Comparison of ENCODE assay signal across 8 cellular contexts in genomic region chr1:11653616-11654570, GRCh38. TPM values are rescaled to one million over a fixed set of nuclear protein-coding genes. Genes with fewer than 3 reads are reported as not detected.
DNase-seq lines count a peak whose midpoint lies in the region; ATAC-seq and TF ChIP-seq lines count a peak whose summit lies in the region.

Gene FBXO2 (minus strand): TSS chr1:11654429. CDS start chr1:11654340, 89 bp downstream.

- CTCF ChIA-PET in A673 (lab: Charles Lee), result interaction anchor here (0.7 kb wide), 1 partner anchor 9 kb away, joined by 4 read pairs; no protein-coding TSS in a partner anchor

- peak within 1 kb of the TSS; percentile 59 for H3K4me3 Mint-ChIP-seq in endodermal cell

- no peak within 1 kb of the TSS for H3K27ac ChIP-seq in A673 (ENCODE audit: low read depth, low read length, poor library complexity, severe bottlenecking)
- H3K27ac ChIP-seq in RWPE2 (ENCODE audit: poor library complexity, severe bottlenecking), result peak within 1 kb of the TSS; percentile 81
- no peak within 1 kb of the TSS for H3K27ac ChIP-seq in endodermal cell (ENCODE audit: low read depth, low read length)
- no peak within 1 kb of the TSS for H3K27ac ChIP-seq in muscle layer of colon (ENCODE audit: low read depth, low read length)

- H3K36me3 Mint-ChIP-seq in endodermal cell (ENCODE audit: low read depth), result peaks cover 17% of the 10 kb centered on the region

- H3K9ac ChIP-seq in endodermal cell (ENCODE audit: extremely low read depth, low read length, poor library complexity, severe bottlenecking) (no peak within 1 kb of the TSS), muscle layer of colon (ENCODE audit: low read length) (peak within 1 kb of the TSS; percentile 44)

- H3K36me3 ChIP-seq in A673 (ENCODE audit: insufficient read depth, low read length, poor library complexity, severe bottlenecking) (peaks cover 12% of the 10 kb centered on the region), RWPE2 (ENCODE audit: low read depth) (peaks cover 28% of the 10 kb centered on the region), endodermal cell (ENCODE audit: control insufficient read depth, insufficient read depth, low read length) (peaks cover 7% of the 10 kb centered on the region), muscle layer of colon (ENCODE audit: insufficient read depth, low read length) (peaks cover 4% of the 10 kb centered on the region)

- intact Hi-C loops in A673 (cut with micrococcal nuclease; ENCODE audit: unreplicated experiment), result no loop called here

- H3K4me1 ChIP-seq in A673 (ENCODE audit: insufficient read depth, low read length, poor library complexity, severe bottlenecking), result peaks cover 23% of the 10 kb centered on the region
- H3K4me1 ChIP-seq in RWPE2 (ENCODE audit: insufficient read depth, poor library complexity, severe bottlenecking), result no peaks in the 10 kb centered on the region
- peaks cover 7% of the 10 kb centered on the region for H3K4me1 ChIP-seq in endodermal cell (ENCODE audit: control insufficient read depth, insufficient read depth, low read length)
- peaks cover 16% of the 10 kb centered on the region for H3K4me1 ChIP-seq in muscle layer of colon (ENCODE audit: insufficient read depth, low read length)

- peak within 1 kb of the TSS; percentile 64 for H3K4me3 ChIP-seq in A673 (ENCODE audit: low read depth, low read length, poor library complexity, severe bottlenecking)
- H3K4me3 ChIP-seq in RWPE2 (ENCODE audit: severe bottlenecking), result peak within 1 kb of the TSS; percentile 47
- peak within 1 kb of the TSS; percentile 66 for H3K4me3 ChIP-seq in endodermal cell (ENCODE audit: low read length)
- peak within 1 kb of the TSS; percentile 47 to 68 for H3K4me3 ChIP-seq in muscle layer of colon (ENCODE audit: low read depth in 1 of 2, low read length in 2 of 2)

- peaks cover 2% of the 10 kb centered on the region for H3K4me1 Mint-ChIP-seq in endodermal cell

- no TSS peak for BruUV-seq in A673 (replicated peaks; lab: Mats Ljungman, UMichigan)

- DNase-seq in A673 (ENCODE audit: low spot score) (no peak), GM19240 (ENCODE audit: insufficient read length, low spot score) (peak; percentile 22), RWPE2 (ENCODE audit: low spot score) (no peak), endodermal cell (peak; percentile 67), NCI-H1048 (lab: John Stamatoyannopoulos, UW) (no peak), NCI-H2196 treated with DMSO at 0.1 percent for 48 hours (lab: John Stamatoyannopoulos, UW; ENCODE audit: unreplicated experiment) (no peak)

- H3K9me3 ChIP-seq in A673 (ENCODE audit: low read depth, low read length, poor library complexity, severe bottlenecking) (no peaks in the 10 kb centered on the region), RWPE2 (ENCODE audit: severe bottlenecking) (no peaks in the 10 kb centered on the region), endodermal cell (ENCODE audit: control insufficient read depth, low read length) (no peaks in the 10 kb centered on the region), muscle layer of colon (ENCODE audit: low read length) (no peaks in the 10 kb centered on the region)

- H3K27me3 Mint-ChIP-seq in endodermal cell (ENCODE audit: insufficient read depth), result peaks cover 49% of the 10 kb centered on the region

- ATAC-seq in RWPE2 (ENCODE audit: low read depth), result peak; percentile 56
- no peak for ATAC-seq in HG03520 (IDR thresholded peaks at IDR 0.05; ENCODE audit: unreplicated experiment)

- no peaks in the 10 kb centered on the region for H3K9me3 Mint-ChIP-seq in endodermal cell

- H3K27me3 ChIP-seq in A673 (replicated peaks; ENCODE audit: insufficient read depth, low read depth, low read length, poor library complexity), result no peaks in the 10 kb centered on the region
- no peaks in the 10 kb centered on the region for H3K27me3 ChIP-seq in RWPE2 (ENCODE audit: insufficient read depth, poor library complexity, severe bottlenecking)
- peaks cover 55% of the 10 kb centered on the region for H3K27me3 ChIP-seq in endodermal cell (ENCODE audit: control insufficient read depth, insufficient read depth, low read length, poor library complexity, severe bottlenecking)
- H3K27me3 ChIP-seq in muscle layer of colon (ENCODE audit: control insufficient read depth in 1 of 2, insufficient read depth in 2 of 2, low read length in 2 of 2), result peaks cover 10 to 17% of the 10 kb centered on the region in 2 donors

- TF ChIP-seq CTCF in A673 (conservative IDR thresholded peaks at IDR 0.05; ENCODE audit: low read depth, low read length) (no peak), RWPE2 (IDR thresholded peaks at IDR 0.05; ENCODE audit: poor library complexity, severe bottlenecking) (no peak), endodermal cell (conservative IDR thresholded peaks at IDR 0.05) (no peak)

- 14 to 18% methylated on average over 18 to 71 of the region's 71 CpGs for WGBS in endodermal cell (ENCODE audit: insufficient coverage in 1 of 2, insufficient read length in 1 of 2), 2 experiments

- H3K27ac Mint-ChIP-seq in endodermal cell, result no peak within 1 kb of the TSS

- POLR2A ChIA-PET in A673 (lab: Charles Lee; ENCODE audit: low non-redundant PET), result interaction anchor here (0.6 kb wide), 1 partner anchor 11 kb away, joined by 3 read pairs; no protein-coding TSS in a partner anchor

RNA-seq across cellular contexts. Expression of gene FBXO2, which starts in this region (rescaled TPM):
- total RNA-seq in A673 (2021), result 0.61 TPM in 1 of 2 replicates, not detected in the other
- total RNA-seq in endodermal cell, result 10 to 100 TPM; 14.1 to 32.0 TPM
- polyA plus RNA-seq in endodermal cell (2013, experiment 1 of 2), result 6.0 TPM
- polyA plus RNA-seq in endodermal cell (2013, experiment 2 of 2), result 4.3 TPM

Comparison
In these comparisons a context has a peak if more than half of its experiments do, and no peak if none do; other contexts are left out.
1. DNase-seq: peak in GM19240 (single experiment) and endodermal cell (single experiment); none in A673 (single experiment), RWPE2 (single experiment), NCI-H1048 (single experiment) and NCI-H2196 treated with DMSO at 0.1 percent for 48 hours (single experiment).
2. Peak in every context shown above with its lines, with median percentiles within 50 percentile points of each other: H3K4me3 ChIP-seq.